1 cellular context compared by ENCODE assay signal in the genomic region with DNA sequence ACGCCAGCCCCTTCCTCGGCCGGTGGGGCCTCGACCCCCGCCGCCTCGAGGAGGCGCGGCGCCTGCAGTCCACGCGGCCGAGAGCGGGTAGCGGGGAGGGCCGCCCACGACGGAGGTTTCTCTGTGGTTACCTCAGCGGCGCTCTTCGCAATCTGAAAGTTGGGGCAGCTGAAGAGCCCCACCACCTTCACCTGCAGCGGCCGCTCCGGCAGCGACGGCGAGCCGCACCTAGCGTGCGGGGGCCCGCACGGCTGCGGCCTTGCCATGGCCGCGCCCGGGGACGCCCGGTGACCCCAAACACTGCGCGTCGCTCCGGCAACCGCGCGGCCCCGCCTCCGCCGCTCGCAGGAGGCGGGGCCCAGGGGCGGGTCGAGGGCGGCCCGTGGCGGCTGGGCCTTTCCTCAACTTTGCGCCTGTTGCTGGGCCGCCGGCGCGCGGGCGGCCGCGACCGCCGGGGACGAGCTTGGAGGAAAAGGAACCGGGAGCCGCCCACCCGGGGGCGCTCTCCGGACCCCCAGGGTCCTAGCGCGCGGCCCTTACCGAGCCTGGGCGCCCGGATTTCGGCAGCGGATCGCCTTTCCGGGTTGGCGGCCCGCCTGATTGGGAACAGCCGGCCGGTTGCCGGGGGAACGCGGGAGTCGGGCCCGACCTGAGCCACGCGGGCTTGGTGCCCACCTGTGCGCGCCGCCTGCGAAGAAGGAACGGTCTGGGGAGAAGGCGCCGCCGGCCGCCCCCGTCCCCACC.
A peak's percentile ranks its signal among the peaks of the same experiment; 100 is the strongest.
TF ChIP-seq lines count a peak whose summit lies in the region.

A gene (minus strand): TSS at position 304 of the 744 bp plus-strand sequence. CDS start 38 bp downstream, at position 266.
A gene with protein sequence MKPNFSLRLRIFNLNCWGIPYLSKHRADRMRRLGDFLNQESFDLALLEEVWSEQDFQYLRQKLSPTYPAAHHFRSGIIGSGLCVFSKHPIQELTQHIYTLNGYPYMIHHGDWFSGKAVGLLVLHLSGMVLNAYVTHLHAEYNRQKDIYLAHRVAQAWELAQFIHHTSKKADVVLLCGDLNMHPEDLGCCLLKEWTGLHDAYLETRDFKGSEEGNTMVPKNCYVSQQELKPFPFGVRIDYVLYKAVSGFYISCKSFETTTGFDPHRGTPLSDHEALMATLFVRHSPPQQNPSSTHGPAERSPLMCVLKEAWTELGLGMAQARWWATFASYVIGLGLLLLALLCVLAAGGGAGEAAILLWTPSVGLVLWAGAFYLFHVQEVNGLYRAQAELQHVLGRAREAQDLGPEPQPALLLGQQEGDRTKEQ (plus strand): TSS at position 400 of the 744 bp plus-strand sequence. CDS start 398 bp downstream, outside the sequence.

TF ChIP-seq in HepG2, 621 proteins besides CTCF, POLR2A, EP300 and RAD21 (continued from another document and continues in another):
- TF ChIP-seq, protein P1, sequence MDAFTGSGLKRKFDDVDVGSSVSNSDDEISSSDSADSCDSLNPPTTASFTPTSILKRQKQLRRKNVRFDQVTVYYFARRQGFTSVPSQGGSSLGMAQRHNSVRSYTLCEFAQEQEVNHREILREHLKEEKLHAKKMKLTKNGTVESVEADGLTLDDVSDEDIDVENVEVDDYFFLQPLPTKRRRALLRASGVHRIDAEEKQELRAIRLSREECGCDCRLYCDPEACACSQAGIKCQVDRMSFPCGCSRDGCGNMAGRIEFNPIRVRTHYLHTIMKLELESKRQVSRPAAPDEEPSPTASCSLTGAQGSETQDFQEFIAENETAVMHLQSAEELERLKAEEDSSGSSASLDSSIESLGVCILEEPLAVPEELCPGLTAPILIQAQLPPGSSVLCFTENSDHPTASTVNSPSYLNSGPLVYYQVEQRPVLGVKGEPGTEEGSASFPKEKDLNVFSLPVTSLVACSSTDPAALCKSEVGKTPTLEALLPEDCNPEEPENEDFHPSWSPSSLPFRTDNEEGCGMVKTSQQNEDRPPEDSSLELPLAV (CRISPR knock-in tag; conservative IDR thresholded peaks at IDR 0.05; ENCODE audit: low read depth) = peak; percentile 45; the same call in 1 of the 2 replicates
- TF ChIP-seq ZNF232 (CRISPR knock-in tag; IDR thresholded peaks at IDR 0.05; ENCODE audit: borderline replicate concordance) (peak; percentile 64; the same call in 1 of the 2 replicates), KDM4B (CRISPR knock-in tag; IDR thresholded peaks at IDR 0.05) (0 out of 2 replicates have a peak, but pooled peaks have one; percentile 19), THAP11 (CRISPR knock-in tag; IDR thresholded peaks at IDR 0.05) (peak; percentile 60), TP53 (CRISPR knock-in tag; conservative IDR thresholded peaks at IDR 0.05) (0 out of 2 replicates have a peak, but pooled peaks have one; percentile 65), ZSCAN22 (CRISPR knock-in tag; IDR thresholded peaks at IDR 0.05) (0 out of 2 replicates have a peak, but pooled peaks have one; percentile 23), KDM1A (CRISPR knock-in tag; IDR thresholded peaks at IDR 0.05) (no peak), ZNF709 (CRISPR knock-in tag; IDR thresholded peaks at IDR 0.05) (peak; percentile 76; the same call in 1 of the 2 replicates), CHD2 (IDR thresholded peaks at IDR 0.05; ENCODE audit: low read depth, low read length) (no peak), TSC22D2 (CRISPR knock-in tag; IDR thresholded peaks at IDR 0.05; ENCODE audit: borderline replicate concordance) (0 out of 2 replicates have a peak, but pooled peaks have one; percentile 44), RBAK (CRISPR knock-in tag; IDR thresholded peaks at IDR 0.05) (no peak), SNAI1 (CRISPR knock-in tag; IDR thresholded peaks at IDR 0.05; ENCODE audit: borderline replicate concordance) (no peak), ZNF878 (CRISPR knock-in tag; IDR thresholded peaks at IDR 0.05) (peak; percentile 64; the same call in 1 of the 2 replicates), NFE2L1 (CRISPR knock-in tag; IDR thresholded peaks at IDR 0.05; ENCODE audit: borderline replicate concordance) (no peak), NKX3-1 (CRISPR knock-in tag; IDR thresholded peaks at IDR 0.05) (peak; percentile 30; the same call in 1 of the 2 replicates), ZBTB8A (CRISPR knock-in tag; IDR thresholded peaks at IDR 0.05; ENCODE audit: borderline replicate concordance, low read depth) (peak; percentile 61; the same call in 1 of the 2 replicates), ZNF83 (CRISPR knock-in tag; IDR thresholded peaks at IDR 0.05; ENCODE audit: borderline replicate concordance) (peak; percentile 26; the same call in 1 of the 2 replicates), KAT8 (CRISPR knock-in tag; IDR thresholded peaks at IDR 0.05) (peak; percentile 50; the same call in 1 of the 2 replicates), ZNF850 (CRISPR knock-in tag; conservative IDR thresholded peaks at IDR 0.05) (no peak), POGZ (CRISPR knock-in tag; IDR thresholded peaks at IDR 0.05) (peak; percentile 14; the same call in 1 of the 2 replicates), KLF6 (CRISPR knock-in tag; IDR thresholded peaks at IDR 0.05) (0 out of 2 replicates have a peak, but pooled peaks have one; percentile 70), ZNF546 (CRISPR knock-in tag; conservative IDR thresholded peaks at IDR 0.05) (peak; percentile 91), ZNF335 (CRISPR knock-in tag; IDR thresholded peaks at IDR 0.05) (no peak), ZNF30 (CRISPR knock-in tag; IDR thresholded peaks at IDR 0.05) (peak; percentile 93; the same call in 1 of the 2 replicates), ZNF234 (CRISPR knock-in tag; conservative IDR thresholded peaks at IDR 0.05) (0 out of 2 replicates have a peak, but pooled peaks have one; percentile 16), BCL6 (CRISPR knock-in tag; IDR thresholded peaks at IDR 0.05) (peak; percentile 4), ZNF761 (CRISPR knock-in tag; conservative IDR thresholded peaks at IDR 0.05) (peak; percentile 49; the same call in 1 of the 2 replicates), SMAD1 (CRISPR knock-in tag; IDR thresholded peaks at IDR 0.05; ENCODE audit: borderline replicate concordance, low read depth) (no peak), ZNF451 (CRISPR knock-in tag; IDR thresholded peaks at IDR 0.05) (peak; percentile 73; the same call in 1 of the 2 replicates), NR2F2 (IDR thresholded peaks at IDR 0.05; ENCODE audit: borderline replicate concordance, low read depth) (no peak; the same call in 1 of the 2 replicates), ZMAT3 (CRISPR knock-in tag; conservative IDR thresholded peaks at IDR 0.05) (0 out of 2 replicates have a peak, but pooled peaks have one; percentile 60), PTBP1 (IDR thresholded peaks at IDR 0.05; ENCODE audit: low read depth, low read length, poor library complexity, severe bottlenecking) (no peak), ZNF501 (CRISPR knock-in tag; IDR thresholded peaks at IDR 0.05) (peak; percentile 54)
- TF ChIP-seq, protein P2, sequence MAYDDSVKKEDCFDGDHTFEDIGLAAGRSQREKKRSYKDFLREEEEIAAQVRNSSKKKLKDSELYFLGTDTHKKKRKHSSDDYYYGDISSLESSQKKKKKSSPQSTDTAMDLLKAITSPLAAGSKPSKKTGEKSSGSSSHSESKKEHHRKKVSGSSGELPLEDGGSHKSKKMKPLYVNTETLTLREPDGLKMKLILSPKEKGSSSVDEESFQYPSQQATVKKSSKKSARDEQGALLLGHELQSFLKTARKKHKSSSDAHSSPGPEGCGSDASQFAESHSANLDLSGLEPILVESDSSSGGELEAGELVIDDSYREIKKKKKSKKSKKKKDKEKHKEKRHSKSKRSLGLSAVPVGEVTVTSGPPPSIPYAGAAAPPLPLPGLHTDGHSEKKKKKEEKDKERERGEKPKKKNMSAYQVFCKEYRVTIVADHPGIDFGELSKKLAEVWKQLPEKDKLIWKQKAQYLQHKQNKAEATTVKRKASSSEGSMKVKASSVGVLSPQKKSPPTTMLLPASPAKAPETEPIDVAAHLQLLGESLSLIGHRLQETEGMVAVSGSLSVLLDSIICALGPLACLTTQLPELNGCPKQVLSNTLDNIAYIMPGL (CRISPR knock-in tag; IDR thresholded peaks at IDR 0.05; ENCODE audit: borderline replicate concordance in 1 of 2, low read depth in 1 of 2) = peak; percentile 85 to 95
- TF ChIP-seq, protein P3, sequence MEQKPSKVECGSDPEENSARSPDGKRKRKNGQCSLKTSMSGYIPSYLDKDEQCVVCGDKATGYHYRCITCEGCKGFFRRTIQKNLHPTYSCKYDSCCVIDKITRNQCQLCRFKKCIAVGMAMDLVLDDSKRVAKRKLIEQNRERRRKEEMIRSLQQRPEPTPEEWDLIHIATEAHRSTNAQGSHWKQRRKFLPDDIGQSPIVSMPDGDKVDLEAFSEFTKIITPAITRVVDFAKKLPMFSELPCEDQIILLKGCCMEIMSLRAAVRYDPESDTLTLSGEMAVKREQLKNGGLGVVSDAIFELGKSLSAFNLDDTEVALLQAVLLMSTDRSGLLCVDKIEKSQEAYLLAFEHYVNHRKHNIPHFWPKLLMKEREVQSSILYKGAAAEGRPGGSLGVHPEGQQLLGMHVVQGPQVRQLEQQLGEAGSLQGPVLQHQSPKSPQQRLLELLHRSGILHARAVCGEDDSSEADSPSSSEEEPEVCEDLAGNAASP (CRISPR knock-in tag; IDR thresholded peaks at IDR 0.05; ENCODE audit: borderline replicate concordance) = no peak
- TF ChIP-seq, protein P4, sequence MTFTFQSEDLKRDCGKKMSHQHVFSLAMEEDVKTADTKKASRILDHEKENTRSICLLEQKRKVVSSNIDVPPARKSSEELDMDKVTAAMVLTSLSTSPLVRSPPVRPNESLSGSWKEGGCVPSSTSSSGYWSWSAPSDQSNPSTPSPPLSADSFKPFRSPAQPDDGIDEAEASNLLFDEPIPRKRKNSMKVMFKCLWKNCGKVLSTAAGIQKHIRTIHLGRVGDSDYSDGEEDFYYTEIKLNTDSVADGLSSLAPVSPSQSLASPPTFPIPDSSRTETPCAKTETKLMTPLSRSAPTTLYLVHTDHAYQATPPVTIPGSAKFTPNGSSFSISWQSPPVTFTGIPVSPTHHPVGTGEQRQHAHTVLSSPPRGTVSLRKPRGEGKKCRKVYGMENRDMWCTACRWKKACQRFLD (CRISPR knock-in tag; IDR thresholded peaks at IDR 0.05; ENCODE audit: borderline replicate concordance) = no peak; the same call in 1 of the 2 replicates
- TF ChIP-seq, protein P5, sequence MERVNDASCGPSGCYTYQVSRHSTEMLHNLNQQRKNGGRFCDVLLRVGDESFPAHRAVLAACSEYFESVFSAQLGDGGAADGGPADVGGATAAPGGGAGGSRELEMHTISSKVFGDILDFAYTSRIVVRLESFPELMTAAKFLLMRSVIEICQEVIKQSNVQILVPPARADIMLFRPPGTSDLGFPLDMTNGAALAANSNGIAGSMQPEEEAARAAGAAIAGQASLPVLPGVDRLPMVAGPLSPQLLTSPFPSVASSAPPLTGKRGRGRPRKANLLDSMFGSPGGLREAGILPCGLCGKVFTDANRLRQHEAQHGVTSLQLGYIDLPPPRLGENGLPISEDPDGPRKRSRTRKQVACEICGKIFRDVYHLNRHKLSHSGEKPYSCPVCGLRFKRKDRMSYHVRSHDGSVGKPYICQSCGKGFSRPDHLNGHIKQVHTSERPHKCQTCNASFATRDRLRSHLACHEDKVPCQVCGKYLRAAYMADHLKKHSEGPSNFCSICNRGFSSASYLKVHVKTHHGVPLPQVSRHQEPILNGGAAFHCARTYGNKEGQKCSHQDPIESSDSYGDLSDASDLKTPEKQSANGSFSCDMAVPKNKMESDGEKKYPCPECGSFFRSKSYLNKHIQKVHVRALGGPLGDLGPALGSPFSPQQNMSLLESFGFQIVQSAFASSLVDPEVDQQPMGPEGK (CRISPR knock-in tag; IDR thresholded peaks at IDR 0.05) = peak; percentile 37; the same call in 1 of the 2 replicates
- TF ChIP-seq, protein P6, sequence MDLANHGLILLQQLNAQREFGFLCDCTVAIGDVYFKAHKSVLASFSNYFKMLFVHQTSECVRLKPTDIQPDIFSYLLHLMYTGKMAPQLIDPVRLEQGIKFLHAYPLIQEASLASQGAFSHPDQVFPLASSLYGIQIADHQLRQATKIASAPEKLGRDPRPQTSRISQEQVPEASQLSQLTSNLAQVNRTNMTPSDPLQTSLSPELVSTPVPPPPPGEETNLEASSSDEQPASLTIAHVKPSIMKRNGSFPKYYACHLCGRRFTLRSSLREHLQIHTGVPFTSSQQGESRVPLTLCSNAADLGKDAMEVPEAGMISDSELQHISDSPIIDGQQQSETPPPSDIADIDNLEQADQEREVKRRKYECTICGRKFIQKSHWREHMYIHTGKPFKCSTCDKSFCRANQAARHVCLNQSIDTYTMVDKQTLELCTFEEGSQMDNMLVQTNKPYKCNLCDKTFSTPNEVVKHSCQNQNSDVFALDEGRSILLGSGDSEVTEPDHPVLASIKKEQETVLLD (CRISPR knock-in tag; IDR thresholded peaks at IDR 0.05; ENCODE audit: low read depth) = peak; percentile 28
- TF ChIP-seq, protein P7, sequence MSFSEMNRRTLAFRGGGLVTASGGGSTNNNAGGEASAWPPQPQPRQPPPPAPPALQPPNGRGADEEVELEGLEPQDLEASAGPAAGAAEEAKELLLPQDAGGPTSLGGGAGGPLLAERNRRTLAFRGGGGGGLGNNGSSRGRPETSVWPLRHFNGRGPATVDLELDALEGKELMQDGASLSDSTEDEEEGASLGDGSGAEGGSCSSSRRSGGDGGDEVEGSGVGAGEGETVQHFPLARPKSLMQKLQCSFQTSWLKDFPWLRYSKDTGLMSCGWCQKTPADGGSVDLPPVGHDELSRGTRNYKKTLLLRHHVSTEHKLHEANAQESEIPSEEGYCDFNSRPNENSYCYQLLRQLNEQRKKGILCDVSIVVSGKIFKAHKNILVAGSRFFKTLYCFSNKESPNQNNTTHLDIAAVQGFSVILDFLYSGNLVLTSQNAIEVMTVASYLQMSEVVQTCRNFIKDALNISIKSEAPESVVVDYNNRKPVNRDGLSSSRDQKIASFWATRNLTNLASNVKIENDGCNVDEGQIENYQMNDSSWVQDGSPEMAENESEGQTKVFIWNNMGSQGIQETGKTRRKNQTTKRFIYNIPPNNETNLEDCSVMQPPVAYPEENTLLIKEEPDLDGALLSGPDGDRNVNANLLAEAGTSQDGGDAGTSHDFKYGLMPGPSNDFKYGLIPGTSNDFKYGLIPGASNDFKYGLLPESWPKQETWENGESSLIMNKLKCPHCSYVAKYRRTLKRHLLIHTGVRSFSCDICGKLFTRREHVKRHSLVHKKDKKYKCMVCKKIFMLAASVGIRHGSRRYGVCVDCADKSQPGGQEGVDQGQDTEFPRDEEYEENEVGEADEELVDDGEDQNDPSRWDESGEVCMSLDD (CRISPR knock-in tag; IDR thresholded peaks at IDR 0.05; ENCODE audit: borderline replicate concordance) = 0 out of 2 replicates have a peak, but pooled peaks have one; percentile 7
- TF ChIP-seq, protein P8, sequence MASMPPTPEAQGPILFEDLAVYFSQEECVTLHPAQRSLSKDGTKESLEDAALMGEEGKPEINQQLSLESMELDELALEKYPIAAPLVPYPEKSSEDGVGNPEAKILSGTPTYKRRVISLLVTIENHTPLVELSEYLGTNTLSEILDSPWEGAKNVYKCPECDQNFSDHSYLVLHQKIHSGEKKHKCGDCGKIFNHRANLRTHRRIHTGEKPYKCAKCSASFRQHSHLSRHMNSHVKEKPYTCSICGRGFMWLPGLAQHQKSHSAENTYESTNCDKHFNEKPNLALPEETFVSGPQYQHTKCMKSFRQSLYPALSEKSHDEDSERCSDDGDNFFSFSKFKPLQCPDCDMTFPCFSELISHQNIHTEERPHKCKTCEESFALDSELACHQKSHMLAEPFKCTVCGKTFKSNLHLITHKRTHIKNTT (CRISPR knock-in tag; IDR thresholded peaks at IDR 0.05) = no peak
- TF ChIP-seq, protein P9, sequence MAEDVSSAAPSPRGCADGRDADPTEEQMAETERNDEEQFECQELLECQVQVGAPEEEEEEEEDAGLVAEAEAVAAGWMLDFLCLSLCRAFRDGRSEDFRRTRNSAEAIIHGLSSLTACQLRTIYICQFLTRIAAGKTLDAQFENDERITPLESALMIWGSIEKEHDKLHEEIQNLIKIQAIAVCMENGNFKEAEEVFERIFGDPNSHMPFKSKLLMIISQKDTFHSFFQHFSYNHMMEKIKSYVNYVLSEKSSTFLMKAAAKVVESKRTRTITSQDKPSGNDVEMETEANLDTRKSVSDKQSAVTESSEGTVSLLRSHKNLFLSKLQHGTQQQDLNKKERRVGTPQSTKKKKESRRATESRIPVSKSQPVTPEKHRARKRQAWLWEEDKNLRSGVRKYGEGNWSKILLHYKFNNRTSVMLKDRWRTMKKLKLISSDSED (CRISPR knock-in tag; IDR thresholded peaks at IDR 0.05) = 0 out of 2 replicates have a peak, but pooled peaks have one; percentile 51
